ENCODE assay signal across 1 cellular context in the genomic region with DNA sequence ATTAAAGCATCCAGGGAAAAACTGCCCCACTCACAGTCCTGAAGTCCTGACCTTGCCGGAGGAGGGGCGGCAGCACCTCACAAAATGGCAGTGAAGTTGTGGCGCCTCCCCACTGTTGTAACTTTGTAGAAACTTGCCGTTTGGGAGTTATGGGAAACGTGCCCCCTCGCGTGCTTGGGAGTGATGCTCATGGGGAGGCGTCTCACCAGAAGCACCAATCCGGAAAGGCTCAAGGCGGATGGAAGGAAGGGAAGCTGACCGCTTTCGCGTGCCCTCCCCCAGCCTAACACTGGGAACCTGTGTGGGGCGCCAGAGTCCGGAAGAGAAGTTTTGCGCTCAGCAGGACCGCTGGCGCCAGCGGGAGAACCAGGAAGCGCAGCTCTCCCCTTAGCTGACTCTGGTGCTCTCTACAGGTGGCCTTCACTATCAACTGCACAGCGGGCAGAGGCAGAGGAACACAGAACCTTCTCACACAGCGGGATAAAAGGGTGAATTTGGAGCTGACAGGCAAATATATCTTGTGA.
TF ChIP-seq lines count a peak whose summit lies in the region.

Gene CT45A10 (minus strand): TSS at position 151 of the 524 bp plus-strand sequence. CDS start 8,100 bp downstream, outside the sequence.
A gene with protein sequence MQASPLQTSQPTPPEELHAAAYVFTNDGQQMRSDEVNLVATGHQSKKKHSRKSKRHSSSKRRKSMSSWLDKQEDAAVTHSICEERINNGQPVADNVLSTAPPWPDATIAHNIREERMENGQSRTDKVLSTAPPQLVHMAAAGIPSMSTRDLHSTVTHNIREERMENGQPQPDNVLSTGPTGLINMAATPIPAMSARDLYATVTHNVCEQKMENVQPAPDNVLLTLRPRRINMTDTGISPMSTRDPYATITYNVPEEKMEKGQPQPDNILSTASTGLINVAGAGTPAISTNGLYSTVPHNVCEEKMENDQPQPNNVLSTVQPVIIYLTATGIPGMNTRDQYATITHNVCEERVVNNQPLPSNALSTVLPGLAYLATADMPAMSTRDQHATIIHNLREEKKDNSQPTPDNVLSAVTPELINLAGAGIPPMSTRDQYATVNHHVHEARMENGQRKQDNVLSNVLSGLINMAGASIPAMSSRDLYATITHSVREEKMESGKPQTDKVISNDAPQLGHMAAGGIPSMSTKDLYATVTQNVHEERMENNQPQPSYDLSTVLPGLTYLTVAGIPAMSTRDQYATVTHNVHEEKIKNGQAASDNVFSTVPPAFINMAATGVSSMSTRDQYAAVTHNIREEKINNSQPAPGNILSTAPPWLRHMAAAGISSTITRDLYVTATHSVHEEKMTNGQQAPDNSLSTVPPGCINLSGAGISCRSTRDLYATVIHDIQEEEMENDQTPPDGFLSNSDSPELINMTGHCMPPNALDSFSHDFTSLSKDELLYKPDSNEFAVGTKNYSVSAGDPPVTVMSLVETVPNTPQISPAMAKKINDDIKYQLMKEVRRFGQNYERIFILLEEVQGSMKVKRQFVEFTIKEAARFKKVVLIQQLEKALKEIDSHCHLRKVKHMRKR (plus strand): TSS at position 423 of the 524 bp plus-strand sequence. CDS start 2,527 bp downstream, outside the sequence.

TF ChIP-seq in K562, 482 proteins besides CTCF, POLR2A, EP300 and RAD21 (continued from another document and continues in another):
- TF ChIP-seq ZNF76 (CRISPR knock-in tag; IDR thresholded peaks at IDR 0.05; ENCODE audit: borderline replicate concordance) (no peak), RNF2 (IDR thresholded peaks at IDR 0.05) (peak; percentile 71), DDX20 (tag; IDR thresholded peaks at IDR 0.05; ENCODE audit: low read depth) (no peak), NR4A1 (CRISPR knock-in tag; IDR thresholded peaks at IDR 0.05) (no peak), NR4A1 (tag; IDR thresholded peaks at IDR 0.05) (no peak), ERF (CRISPR knock-in tag; IDR thresholded peaks at IDR 0.05) (no peak), USF2 (CRISPR knock-in tag; IDR thresholded peaks at IDR 0.05) (no peak), RUNX1 (IDR thresholded peaks at IDR 0.05; ENCODE audit: low read depth) (no peak), ZBTB8A (IDR thresholded peaks at IDR 0.05; ENCODE audit: partially characterized antibody) (no peak), KDM1A (IDR thresholded peaks at IDR 0.05) (peak; percentile 55 to 68; a peak in 2 of 4 replicates), AFF4 (CRISPR knock-in tag; IDR thresholded peaks at IDR 0.05) (0 out of 2 replicates have a peak, but pooled peaks have one; percentile 32), ZNF311 (CRISPR knock-in tag; IDR thresholded peaks at IDR 0.05) (no peak), CBFA2T3 (IDR thresholded peaks at IDR 0.05) (0 out of 2 replicates have a peak, but pooled peaks have one; percentile 24), ZBED1 (IDR thresholded peaks at IDR 0.05) (no peak; the same call in 1 of the 2 replicates), ZFP1 (CRISPR knock-in tag; IDR thresholded peaks at IDR 0.05) (no peak), SPI1 (IDR thresholded peaks at IDR 0.05; ENCODE audit: borderline replicate concordance, low read depth, low read length) (peak; percentile 33; the same call in 1 of the 2 replicates), ARID3A (IDR thresholded peaks at IDR 0.05; ENCODE audit: borderline replicate concordance, low read depth, low read length) (no peak), DACH1 (IDR thresholded peaks at IDR 0.05; ENCODE audit: partially characterized antibody) (no peak), KLF13 (tag; IDR thresholded peaks at IDR 0.05; ENCODE audit: borderline replicate concordance, low read depth) (no peak), THAP7 (CRISPR knock-in tag; IDR thresholded peaks at IDR 0.05) (no peak), JUNB (CRISPR knock-in tag; conservative IDR thresholded peaks at IDR 0.05) (no peak), ZNF274 (IDR thresholded peaks at IDR 0.05; ENCODE audit: borderline replicate concordance, low read depth, low read length) (no peak), THRAP3 (IDR thresholded peaks at IDR 0.05; ENCODE audit: borderline replicate concordance) (no peak), MCM3 (IDR thresholded peaks at IDR 0.05) (no peak), SP1 (CRISPR knock-in tag; IDR thresholded peaks at IDR 0.05) (peak; percentile 72)
- TF ChIP-seq, protein P1, sequence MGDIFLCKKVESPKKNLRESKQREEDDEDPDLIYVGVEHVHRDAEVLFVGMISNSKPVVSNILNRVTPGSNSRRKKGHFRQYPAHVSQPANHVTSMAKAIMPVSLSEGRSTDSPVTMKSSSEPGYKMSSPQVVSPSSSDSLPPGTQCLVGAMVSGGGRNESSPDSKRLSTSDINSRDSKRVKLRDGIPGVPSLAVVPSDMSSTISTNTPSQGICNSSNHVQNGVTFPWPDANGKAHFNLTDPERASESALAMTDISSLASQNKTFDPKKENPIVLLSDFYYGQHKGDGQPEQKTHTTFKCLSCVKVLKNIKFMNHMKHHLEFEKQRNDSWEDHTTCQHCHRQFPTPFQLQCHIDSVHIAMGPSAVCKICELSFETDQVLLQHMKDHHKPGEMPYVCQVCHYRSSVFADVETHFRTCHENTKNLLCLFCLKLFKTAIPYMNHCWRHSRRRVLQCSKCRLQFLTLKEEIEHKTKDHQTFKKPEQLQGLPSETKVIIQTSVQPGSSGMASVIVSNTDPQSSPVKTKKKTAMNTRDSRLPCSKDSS (IDR thresholded peaks at IDR 0.05; ENCODE audit: low read depth, partially characterized antibody), result no peak
- TF ChIP-seq, protein P2, sequence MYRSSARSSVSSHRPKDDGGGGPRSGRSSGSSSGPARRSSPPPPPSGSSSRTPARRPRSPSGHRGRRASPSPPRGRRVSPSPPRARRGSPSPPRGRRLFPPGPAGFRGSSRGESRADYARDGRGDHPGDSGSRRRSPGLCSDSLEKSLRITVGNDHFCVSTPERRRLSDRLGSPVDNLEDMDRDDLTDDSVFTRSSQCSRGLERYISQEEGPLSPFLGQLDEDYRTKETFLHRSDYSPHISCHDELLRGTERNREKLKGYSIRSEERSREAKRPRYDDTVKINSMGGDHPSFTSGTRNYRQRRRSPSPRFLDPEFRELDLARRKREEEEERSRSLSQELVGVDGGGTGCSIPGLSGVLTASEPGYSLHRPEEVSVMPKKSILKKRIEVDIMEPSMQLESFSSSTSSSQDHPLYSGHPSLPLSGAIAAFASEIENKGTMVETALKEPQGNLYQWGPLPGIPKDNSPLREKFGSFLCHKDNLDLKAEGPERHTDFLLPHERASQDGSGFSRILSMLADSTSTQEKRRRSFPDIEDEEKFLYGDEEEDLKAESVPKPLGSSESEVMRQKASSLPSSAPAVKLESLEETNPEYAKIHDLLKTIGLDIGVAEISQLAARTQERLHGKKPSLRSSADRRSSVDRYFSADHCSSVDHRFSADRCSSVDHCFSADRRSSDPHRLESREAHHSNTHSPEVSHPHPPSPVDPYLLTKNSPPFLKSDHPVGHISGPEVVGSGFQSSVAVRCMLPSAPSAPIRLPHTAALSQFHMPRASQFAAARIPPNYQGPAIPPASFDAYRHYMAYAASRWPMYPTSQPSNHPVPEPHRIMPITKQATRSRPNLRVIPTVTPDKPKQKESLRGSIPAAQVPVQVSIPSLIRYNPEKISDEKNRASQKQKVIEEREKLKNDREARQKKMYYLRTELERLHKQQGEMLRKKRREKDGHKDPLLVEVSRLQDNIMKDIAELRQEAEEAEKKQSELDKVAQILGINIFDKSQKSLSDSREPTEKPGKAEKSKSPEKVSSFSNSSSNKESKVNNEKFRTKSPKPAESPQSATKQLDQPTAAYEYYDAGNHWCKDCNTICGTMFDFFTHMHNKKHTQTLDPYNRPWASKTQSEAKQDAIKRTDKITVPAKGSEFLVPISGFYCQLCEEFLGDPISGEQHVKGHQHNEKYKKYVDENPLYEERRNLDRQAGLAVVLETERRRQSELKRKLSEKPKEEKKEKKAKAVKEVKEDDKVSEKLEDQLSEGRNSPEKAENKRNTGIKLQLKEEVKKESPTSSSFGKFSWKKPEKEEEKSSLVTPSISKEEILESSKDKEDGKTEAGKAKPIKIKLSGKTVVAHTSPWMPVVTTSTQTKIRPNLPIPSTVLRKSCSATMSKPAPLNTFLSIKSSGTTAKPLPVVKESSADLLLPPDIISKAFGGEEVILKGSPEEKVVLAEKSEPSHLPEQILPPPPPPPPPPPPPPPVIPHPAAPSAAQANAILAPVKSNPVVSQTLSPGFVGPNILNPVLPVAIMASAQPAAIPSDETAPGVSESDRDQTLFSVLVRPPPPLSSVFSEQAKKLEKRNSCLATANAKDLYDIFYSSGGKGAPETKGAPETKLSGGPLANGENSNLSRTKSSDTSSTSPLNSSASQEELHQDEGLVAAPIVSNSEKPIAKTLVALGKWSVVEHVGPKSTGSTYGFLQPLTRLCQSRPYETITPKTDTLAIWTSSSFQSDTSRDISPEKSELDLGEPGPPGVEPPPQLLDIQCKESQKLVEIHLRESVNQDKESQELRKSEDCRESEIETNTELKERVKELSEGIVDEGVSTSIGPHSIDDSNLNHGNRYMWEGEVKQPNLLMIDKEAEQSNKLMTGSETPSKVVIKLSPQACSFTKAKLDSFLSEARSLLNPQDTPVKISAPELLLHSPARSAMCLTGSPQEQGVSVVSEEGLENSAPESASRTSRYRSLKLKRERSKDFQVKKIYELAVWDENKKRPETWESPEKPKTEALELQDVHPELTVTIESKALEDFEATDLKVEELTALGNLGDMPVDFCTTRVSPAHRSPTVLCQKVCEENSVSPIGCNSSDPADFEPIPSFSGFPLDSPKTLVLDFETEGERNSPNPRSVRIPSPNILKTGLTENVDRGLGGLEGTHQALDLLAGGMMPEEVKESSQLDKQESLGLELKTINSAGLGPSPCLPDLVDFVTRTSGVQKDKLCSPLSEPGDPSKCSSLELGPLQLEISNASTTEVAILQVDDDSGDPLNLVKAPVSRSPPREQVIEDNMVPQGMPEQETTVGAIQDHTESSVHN (IDR thresholded peaks at IDR 0.05; ENCODE audit: borderline replicate concordance in 1 of 2, low read depth in 1 of 2), result 0 out of 4 replicates have a peak, but pooled peaks of 1 of the 2 experiments have one; percentile 25
- TF ChIP-seq, protein P3, sequence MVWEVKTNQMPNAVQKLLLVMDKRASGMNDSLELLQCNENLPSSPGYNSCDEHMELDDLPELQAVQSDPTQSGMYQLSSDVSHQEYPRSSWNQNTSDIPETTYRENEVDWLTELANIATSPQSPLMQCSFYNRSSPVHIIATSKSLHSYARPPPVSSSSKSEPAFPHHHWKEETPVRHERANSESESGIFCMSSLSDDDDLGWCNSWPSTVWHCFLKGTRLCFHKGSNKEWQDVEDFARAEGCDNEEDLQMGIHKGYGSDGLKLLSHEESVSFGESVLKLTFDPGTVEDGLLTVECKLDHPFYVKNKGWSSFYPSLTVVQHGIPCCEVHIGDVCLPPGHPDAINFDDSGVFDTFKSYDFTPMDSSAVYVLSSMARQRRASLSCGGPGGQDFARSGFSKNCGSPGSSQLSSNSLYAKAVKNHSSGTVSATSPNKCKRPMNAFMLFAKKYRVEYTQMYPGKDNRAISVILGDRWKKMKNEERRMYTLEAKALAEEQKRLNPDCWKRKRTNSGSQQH (CRISPR knock-in tag; IDR thresholded peaks at IDR 0.05), result no peak
- TF ChIP-seq, protein P4, sequence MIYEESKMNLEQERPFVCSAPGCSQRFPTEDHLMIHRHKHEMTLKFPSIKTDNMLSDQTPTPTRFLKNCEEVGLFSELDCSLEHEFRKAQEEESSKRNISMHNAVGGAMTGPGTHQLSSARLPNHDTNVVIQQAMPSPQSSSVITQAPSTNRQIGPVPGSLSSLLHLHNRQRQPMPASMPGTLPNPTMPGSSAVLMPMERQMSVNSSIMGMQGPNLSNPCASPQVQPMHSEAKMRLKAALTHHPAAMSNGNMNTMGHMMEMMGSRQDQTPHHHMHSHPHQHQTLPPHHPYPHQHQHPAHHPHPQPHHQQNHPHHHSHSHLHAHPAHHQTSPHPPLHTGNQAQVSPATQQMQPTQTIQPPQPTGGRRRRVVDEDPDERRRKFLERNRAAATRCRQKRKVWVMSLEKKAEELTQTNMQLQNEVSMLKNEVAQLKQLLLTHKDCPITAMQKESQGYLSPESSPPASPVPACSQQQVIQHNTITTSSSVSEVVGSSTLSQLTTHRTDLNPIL (CRISPR knock-in tag; IDR thresholded peaks at IDR 0.05), result no peak
